ENCODE assay signal across 15 cellular contexts in the genomic region with DNA sequence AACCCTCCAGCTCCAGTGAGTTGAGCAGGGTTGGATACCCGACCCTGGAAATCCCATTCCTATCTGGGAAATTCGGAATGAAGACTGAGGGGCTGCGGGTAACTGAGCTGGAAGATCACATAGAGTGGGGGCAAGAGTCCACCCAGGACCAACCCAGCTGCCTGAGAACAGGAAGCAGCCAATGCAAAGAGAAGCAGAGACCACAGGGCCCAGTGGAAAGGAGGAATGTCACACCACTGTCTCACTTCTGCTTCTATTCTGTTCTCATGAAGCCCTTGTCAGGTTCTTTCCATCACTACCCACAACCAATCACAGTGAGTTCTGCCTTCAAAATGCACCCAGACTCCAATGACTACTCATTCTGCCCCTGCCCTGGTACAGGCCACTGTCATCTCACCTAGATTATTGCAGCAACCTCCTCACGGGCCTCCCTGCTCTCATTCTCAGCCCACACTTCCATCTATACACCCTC. TPM values are rescaled to one million over a fixed set of nuclear protein-coding genes. Genes with fewer than 3 reads are reported as not detected.
DNase-seq lines count a peak whose midpoint lies in the region; ATAC-seq and TF ChIP-seq lines count a peak whose summit lies in the region.
"Had no signal": no experiment of that assay in that cellular context is flagged by ENCODE, and none has a peak within 500 bp of the region (broad histone marks: within the 10 kb centered on the region; RNA-seq: fewer than 3 reads in every experiment).

No MANE protein-coding gene starts in this region.

- intact Hi-C loops in naive thymus-derived CD4-positive, alpha-beta T cell (cut with micrococcal nuclease) = no loop called here

- no peak overlapping the region for H3K4me3 Mint-ChIP-seq in T-helper 17 cell
- peak overlapping the region in 1 of 10 donors; percentile 19 for H3K4me3 Mint-ChIP-seq in naive thymus-derived CD4-positive, alpha-beta T cell
- H3K4me3 Mint-ChIP-seq in activated T-cell treated with anti-CD3 and anti-CD28 coated beads, Interleukin-2, amount 50 U/mL, for 24 hours = no peak overlapping the region
- H3K4me3 Mint-ChIP-seq: endodermal cell had no signal

- 82 to 87% methylated on average over 4 of the region's 4 CpGs for WGBS in tibial nerve, 2 donors

- H3K27ac ChIP-seq in naive thymus-derived CD4-positive, alpha-beta T cell (ENCODE audit: low read depth, low read length) = no peak overlapping the region
- H3K27ac ChIP-seq in tibial nerve = no peak overlapping the region

- peaks cover 0 to 15% (median 4%) of the 10 kb centered on the region in 3 experiments for H3K36me3 ChIP-seq in naive thymus-derived CD4-positive, alpha-beta T cell (ENCODE audit: control insufficient read depth in 2 of 3, insufficient read depth in 3 of 3, low read length in 3 of 3)
- H3K36me3 ChIP-seq in tibial nerve = peaks cover 0 to 26% (median 0%) of the 10 kb centered on the region in 3 donors

- TF ChIP-seq EP300 in tibial nerve (IDR thresholded peaks at IDR 0.05) = no peak

- H3K36me3 Mint-ChIP-seq in T-helper 17 cell (ENCODE audit: low read depth) = peaks cover 4% of the 10 kb centered on the region
- H3K36me3 Mint-ChIP-seq in naive thymus-derived CD4-positive, alpha-beta T cell = peaks cover 0 to 30% (median 12%) of the 10 kb centered on the region in 5 donors
- peaks cover 26% of the 10 kb centered on the region for H3K36me3 Mint-ChIP-seq in activated T-cell treated with anti-CD3 and anti-CD28 coated beads, Interleukin-2, amount 50 U/mL, for 24 hours (ENCODE audit: low read depth)

- H3K4me1 ChIP-seq in naive thymus-derived CD4-positive, alpha-beta T cell (ENCODE audit: control insufficient read depth in 2 of 2, insufficient read depth in 2 of 2, low read length in 2 of 2) = peaks cover 2 to 6% of the 10 kb centered on the region in 2 donors
- H3K4me1 ChIP-seq in tibial nerve = peaks cover 0 to 13% (median 0%) of the 10 kb centered on the region in 4 donors

- POLR2A ChIA-PET in naive thymus-derived CD4-positive, alpha-beta T cell (lab: Charles Lee) = no interaction called here

- H3K4me3 ChIP-seq in GM12864 (ENCODE audit: low read depth, low read length) = no peak overlapping the region
- no peak overlapping the region for H3K4me3 ChIP-seq in naive thymus-derived CD4-positive, alpha-beta T cell (ENCODE audit: low read length)
- H3K4me3 ChIP-seq in tibial nerve = no peak overlapping the region

- ATAC-seq in GM19043 (IDR thresholded peaks at IDR 0.05; ENCODE audit: low read depth, unreplicated experiment) = peak; percentile 66
- peak; percentile 70 for ATAC-seq in HG02852 (IDR thresholded peaks at IDR 0.05; ENCODE audit: unreplicated experiment)
- ATAC-seq in T-helper 17 cell = no peak
- no peak for ATAC-seq in naive thymus-derived CD4-positive, alpha-beta T cell
- ATAC-seq: left cardiac atrium had no signal

- no peak for TF ChIP-seq CTCF in GM12864 (IDR thresholded peaks at IDR 0.05; ENCODE audit: low read depth, low read length, missing control alignments)
- TF ChIP-seq CTCF in tibial nerve (IDR thresholded peaks at IDR 0.05) = no peak

- TF ChIP-seq POLR2A in tibial nerve (IDR thresholded peaks at IDR 0.05) = no peak

- DNase-seq in GM12864 (ENCODE audit: low read depth) (peak; percentile 67), T-helper 17 cell (no peak), tibial nerve (ENCODE audit: low spot score in 2 of 2) (no peak)
- no peak for DNase-seq in naive thymus-derived CD4-positive, alpha-beta T cell
- no peak for DNase-seq in activated CD4-positive, CD25-positive, alpha-beta regulatory T cell (lab: John Stamatoyannopoulos, UW)
- DNase-seq in activated T-cell treated with anti-CD3 and anti-CD28 coated beads, Interleukin-2, amount 50 U/mL, for 24 hours = no peak
- DNase-seq: EL, endodermal cell, left cardiac atrium, NCI-H446 treated with DMSO at 0.1 percent for 48 hours had no signal

- no peaks in the 10 kb centered on the region for H3K27me3 ChIP-seq in naive thymus-derived CD4-positive, alpha-beta T cell (ENCODE audit: control insufficient read depth in 2 of 2, insufficient read depth in 2 of 2, low read length in 2 of 2)
- H3K27me3 ChIP-seq in tibial nerve = no peaks in the 10 kb centered on the region

- H3K9me3 ChIP-seq in T-helper 17 cell (ENCODE audit: control insufficient read depth, low read length, poor library complexity, severe bottlenecking) = no peaks in the 10 kb centered on the region
- no peaks in the 10 kb centered on the region for H3K9me3 ChIP-seq in naive thymus-derived CD4-positive, alpha-beta T cell (ENCODE audit: control insufficient read depth in 2 of 3, low read length in 3 of 3)
- H3K9me3 ChIP-seq in tibial nerve = no peaks in the 10 kb centered on the region

- H3K4me1 Mint-ChIP-seq in T-helper 17 cell = peaks cover 18% of the 10 kb centered on the region
- peaks cover 0 to 38% (median 14%) of the 10 kb centered on the region in 7 donors for H3K4me1 Mint-ChIP-seq in naive thymus-derived CD4-positive, alpha-beta T cell
- H3K4me1 Mint-ChIP-seq in activated T-cell treated with anti-CD3 and anti-CD28 coated beads, Interleukin-2, amount 50 U/mL, for 24 hours (ENCODE audit: low read depth) = peaks cover 12% of the 10 kb centered on the region
- H3K4me1 Mint-ChIP-seq: endodermal cell had no signal

- CTCF ChIA-PET in naive thymus-derived CD4-positive, alpha-beta T cell (lab: Charles Lee) = no interaction called here

- H3K27ac Mint-ChIP-seq in T-helper 17 cell = peak overlapping the region; percentile 21
- peak overlapping the region in 1 of 9 donors; percentile 6 for H3K27ac Mint-ChIP-seq in naive thymus-derived CD4-positive, alpha-beta T cell
- H3K27ac Mint-ChIP-seq in activated T-cell treated with anti-CD3 and anti-CD28 coated beads, Interleukin-2, amount 50 U/mL, for 24 hours = no peak overlapping the region
- H3K27ac Mint-ChIP-seq: endodermal cell had no signal

- no peaks in the 10 kb centered on the region for H3K27me3 Mint-ChIP-seq in T-helper 17 cell
- H3K27me3 Mint-ChIP-seq in naive thymus-derived CD4-positive, alpha-beta T cell = no peaks in the 10 kb centered on the region
- H3K27me3 Mint-ChIP-seq in activated T-cell treated with anti-CD3 and anti-CD28 coated beads, Interleukin-2, amount 50 U/mL, for 24 hours = no peaks in the 10 kb centered on the region

- H3K9me3 Mint-ChIP-seq in naive thymus-derived CD4-positive, alpha-beta T cell = no peaks in the 10 kb centered on the region
- no peaks in the 10 kb centered on the region for H3K9me3 Mint-ChIP-seq in activated T-cell treated with anti-CD3 and anti-CD28 coated beads, Interleukin-2, amount 50 U/mL, for 24 hours
- H3K9me3 Mint-ChIP-seq: endodermal cell had no signal

RNA-seq across cellular contexts. Expression of a gene that starts 15.3 kb away (rescaled TPM):
- 10 to 100 TPM; 47.5 to 55.5 TPM for total RNA-seq in T-helper 17 cell
- total RNA-seq in naive thymus-derived CD4-positive, alpha-beta T cell = 10 to 100 TPM; 12.3 to 38.9 (median 23.5) TPM
- 1 to 10 TPM; 3.0 to 8.4 TPM for polyA plus RNA-seq in naive thymus-derived CD4-positive, alpha-beta T cell
- total RNA-seq in tibial nerve = 10 to 100 TPM; 12.6 to 15.9 (median 13.1) TPM

RNA-seq across cellular contexts. Expression of a gene that starts 27.5 kb away (rescaled TPM):
- total RNA-seq in T-helper 17 cell (100 to 1,000 TPM; 255 to 264 TPM), tibial nerve (100 to 1,000 TPM; 170 to 204 (median 177) TPM)
- total RNA-seq in naive thymus-derived CD4-positive, alpha-beta T cell = 100 to 1,000 TPM; 237 to 387 (median 369) TPM
- polyA plus RNA-seq in naive thymus-derived CD4-positive, alpha-beta T cell = 100 to 1,000 TPM; 222 to 241 TPM

RNA-seq across cellular contexts. Expression of a gene that starts 40.0 kb away (rescaled TPM):
- total RNA-seq in T-helper 17 cell = not detected
- total RNA-seq in naive thymus-derived CD4-positive, alpha-beta T cell = not detected
- not detected for polyA plus RNA-seq in naive thymus-derived CD4-positive, alpha-beta T cell
- not detected for total RNA-seq in tibial nerve
- total RNA-seq: endodermal cell, glomerular endothelial cell, left cardiac atrium had no signal
- polyA plus RNA-seq: BJ, neural cell had no signal

Comparison
In these comparisons a context has a peak if more than half of its experiments do, and no peak if none do; other contexts are left out.
1. ATAC-seq: peak in GM19043 (single experiment) and HG02852 (single experiment); none in T-helper 17 cell (single experiment) and naive thymus-derived CD4-positive, alpha-beta T cell (single experiment).